Comparison of ENCODE assay signal across 1 cellular context in the genomic region with DNA sequence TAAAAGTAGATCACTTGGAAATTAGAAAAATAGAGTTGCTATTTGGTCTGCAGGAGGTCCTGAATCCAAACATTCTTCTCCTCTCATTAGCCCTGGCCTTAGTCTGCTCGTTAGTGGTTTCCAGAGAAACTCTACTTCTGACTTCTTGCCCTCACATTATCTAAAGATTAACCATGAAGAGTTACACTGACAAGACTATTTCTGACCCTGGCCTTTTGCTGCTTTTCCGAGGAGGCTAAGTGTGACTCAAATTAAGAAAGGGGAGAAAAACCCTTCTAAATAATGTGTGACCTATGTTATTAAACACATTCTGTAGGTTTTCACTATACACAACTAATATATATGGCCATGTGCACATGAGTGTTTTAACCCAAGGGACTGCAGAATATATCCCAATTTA.
TF ChIP-seq lines count a peak whose summit lies in the region.

No MANE protein-coding gene starts in this region.

TF ChIP-seq in GM12878, 131 proteins besides CTCF, POLR2A, EP300 and RAD21 (continued from another document):
- TF ChIP-seq, protein P1, sequence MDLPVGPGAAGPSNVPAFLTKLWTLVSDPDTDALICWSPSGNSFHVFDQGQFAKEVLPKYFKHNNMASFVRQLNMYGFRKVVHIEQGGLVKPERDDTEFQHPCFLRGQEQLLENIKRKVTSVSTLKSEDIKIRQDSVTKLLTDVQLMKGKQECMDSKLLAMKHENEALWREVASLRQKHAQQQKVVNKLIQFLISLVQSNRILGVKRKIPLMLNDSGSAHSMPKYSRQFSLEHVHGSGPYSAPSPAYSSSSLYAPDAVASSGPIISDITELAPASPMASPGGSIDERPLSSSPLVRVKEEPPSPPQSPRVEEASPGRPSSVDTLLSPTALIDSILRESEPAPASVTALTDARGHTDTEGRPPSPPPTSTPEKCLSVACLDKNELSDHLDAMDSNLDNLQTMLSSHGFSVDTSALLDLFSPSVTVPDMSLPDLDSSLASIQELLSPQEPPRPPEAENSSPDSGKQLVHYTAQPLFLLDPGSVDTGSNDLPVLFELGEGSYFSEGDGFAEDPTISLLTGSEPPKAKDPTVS (IDR thresholded peaks at IDR 0.05; ENCODE audit: low read depth, low read length): no peak
- TF ChIP-seq BMI1 (IDR thresholded peaks at IDR 0.05; ENCODE audit: borderline replicate concordance): peak; percentile 52; the same call in 1 of the 2 replicates
- TF ChIP-seq JUND (IDR thresholded peaks at IDR 0.05; ENCODE audit: low read depth, low read length): peak; percentile 74; the same call in 1 of the 2 replicates
- TF ChIP-seq, protein P2, sequence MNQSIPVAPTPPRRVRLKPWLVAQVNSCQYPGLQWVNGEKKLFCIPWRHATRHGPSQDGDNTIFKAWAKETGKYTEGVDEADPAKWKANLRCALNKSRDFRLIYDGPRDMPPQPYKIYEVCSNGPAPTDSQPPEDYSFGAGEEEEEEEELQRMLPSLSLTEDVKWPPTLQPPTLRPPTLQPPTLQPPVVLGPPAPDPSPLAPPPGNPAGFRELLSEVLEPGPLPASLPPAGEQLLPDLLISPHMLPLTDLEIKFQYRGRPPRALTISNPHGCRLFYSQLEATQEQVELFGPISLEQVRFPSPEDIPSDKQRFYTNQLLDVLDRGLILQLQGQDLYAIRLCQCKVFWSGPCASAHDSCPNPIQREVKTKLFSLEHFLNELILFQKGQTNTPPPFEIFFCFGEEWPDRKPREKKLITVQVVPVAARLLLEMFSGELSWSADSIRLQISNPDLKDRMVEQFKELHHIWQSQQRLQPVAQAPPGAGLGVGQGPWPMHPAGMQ (IDR thresholded peaks at IDR 0.05; ENCODE audit: borderline replicate concordance): no peak
- TF ChIP-seq YBX1 (IDR thresholded peaks at IDR 0.05): no peak
- TF ChIP-seq CHD2 (IDR thresholded peaks at IDR 0.05; ENCODE audit: borderline replicate concordance, low read depth, low read length): 0 out of 2 replicates have a peak, but pooled peaks have one; percentile 14
- TF ChIP-seq MTA2 (IDR thresholded peaks at IDR 0.05; ENCODE audit: low read depth): peak; percentile 92
- peak; percentile 26 for TF ChIP-seq MEF2B (IDR thresholded peaks at IDR 0.05; ENCODE audit: partially characterized antibody, poor library complexity, severe bottlenecking)
- TF ChIP-seq IKZF1 (conservative IDR thresholded peaks at IDR 0.05): peak; percentile 56; the same call in 1 of the 2 replicates
- TF ChIP-seq BCL11A (IDR thresholded peaks at IDR 0.05; ENCODE audit: low read depth, low read length): peak; percentile 31; the same call in 1 of the 2 replicates
- TF ChIP-seq SUZ12 (IDR thresholded peaks at IDR 0.05; ENCODE audit: unreplicated experiment): no peak
- TF ChIP-seq NR2F1 (conservative IDR thresholded peaks at IDR 0.05): peak; percentile 92
- TF ChIP-seq ZNF274 (IDR thresholded peaks at IDR 0.05; ENCODE audit: insufficient read depth, insufficient read length): no peak
